21 cellular contexts compared by ENCODE assay signal in the genomic region with DNA sequence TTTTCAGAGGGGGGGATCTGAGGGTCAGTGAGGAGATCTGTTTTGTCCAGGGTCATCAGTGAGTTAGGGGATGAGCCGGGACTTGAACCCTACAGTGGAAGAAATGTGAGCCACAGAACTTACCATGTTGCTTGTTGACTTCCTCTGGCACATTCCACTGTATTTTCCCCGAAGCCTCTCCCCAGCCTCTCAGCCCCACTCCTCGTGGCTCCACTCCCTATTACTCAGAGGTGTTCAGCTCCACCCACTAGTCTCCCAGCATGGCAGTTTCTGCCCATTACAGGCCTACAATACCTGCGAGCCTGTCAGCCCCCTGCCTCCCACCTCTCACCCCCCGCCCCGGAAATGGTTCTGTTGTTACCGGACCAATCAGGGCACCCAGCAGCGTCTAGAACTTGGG.
"Had no signal": no experiment of that assay in that cellular context is flagged by ENCODE, and none has a peak within 500 bp of the region (broad histone marks: within the 10 kb centered on the region; RNA-seq: fewer than 3 reads in every experiment).

No MANE protein-coding gene starts in this region.

- H3K27me3 ChIP-seq: gastrocnemius medialis, upper lobe of right lung had no signal

- H3K4me3 ChIP-seq: gastrocnemius medialis, lung, spleen, thoracic aorta, upper lobe of right lung had no signal

- H3K36me3 Mint-ChIP-seq: activated naive CD8-positive, alpha-beta T cell treated with anti-CD3 and anti-CD28 coated beads, Interleukin-2, amount 10 ng/mL, durations not matched to agents 7 days and 5 days; stimulated activated memory B cell treated with anti-CD40 and anti-IgM and Interleukin-4, amounts not matched to agents 10 μg/mL and 1 μg/mL and 100 μg/mL, for 72 hours; T-cell; WTC11 had no signal

- H3K27ac ChIP-seq: gastrocnemius medialis, spleen, thoracic aorta, upper lobe of right lung had no signal

- H3K4me1 Mint-ChIP-seq: activated CD4-positive, alpha-beta T cell treated with anti-CD3 and anti-CD28 coated beads for 36 hours; activated naive CD8-positive, alpha-beta T cell treated with anti-CD3 and anti-CD28 coated beads, Interleukin-2, amount 10 ng/mL, durations not matched to agents 7 days and 5 days; nephron; stimulated activated memory B cell treated with anti-CD40 and anti-IgM and Interleukin-4, amounts not matched to agents 10 μg/mL and 1 μg/mL and 100 μg/mL, for 72 hours; T-cell; WTC11 had no signal

- H3K9me3 ChIP-seq: gastrocnemius medialis, thoracic aorta, upper lobe of right lung had no signal

- DNase-seq: activated CD4-positive, alpha-beta T cell treated with anti-CD3 and anti-CD28 coated beads for 36 hours; activated CD8-positive, alpha-beta T cell treated with anti-CD3 and anti-CD28 coated beads, Interleukin-2, amount 10 ng/mL, durations not matched to agents 7 days and 5 days; activated naive CD4-positive, alpha-beta T cell treated with Interleukin-2 at 50 U/mL for 16 hours; activated naive CD8-positive, alpha-beta T cell treated with anti-CD3 and anti-CD28 coated beads, Interleukin-2, amount 10 ng/mL, durations not matched to agents 7 days and 5 days; activated T-cell treated with anti-CD3 and anti-CD28 coated beads, Interleukin-2, amount 50 U/mL, for 24 hours; cortex of kidney; gastrocnemius medialis; left colon; midbrain; posterior cingulate gyrus; retina; spleen; stimulated activated CD4-positive, alpha-beta T cell treated with anti-CD3 and anti-CD28 coated beads, Interleukin-4, amount 100 ng/mL, for 4 hours; T-cell; upper lobe of right lung had no signal

- H3K4me1 ChIP-seq: gastrocnemius medialis, spleen, upper lobe of right lung had no signal

- H3K27ac Mint-ChIP-seq: activated CD4-positive, alpha-beta T cell treated with anti-CD3 and anti-CD28 coated beads for 36 hours; activated CD8-positive, alpha-beta T cell treated with anti-CD3 and anti-CD28 coated beads, Interleukin-2, amount 10 ng/mL, durations not matched to agents 7 days and 5 days; activated naive CD8-positive, alpha-beta T cell treated with anti-CD3 and anti-CD28 coated beads, Interleukin-2, amount 10 ng/mL, durations not matched to agents 7 days and 5 days; activated T-cell treated with anti-CD3 and anti-CD28 coated beads, Interleukin-2, amount 50 U/mL, for 24 hours; activated T-helper 2 cell treated with anti-CD3 and anti-CD28 coated beads, Interferon-gamma antibody, Interleukin-2, Interleukin-4, amounts not matched to agents 10 μg/mL and 5 μg/mL and 100 μg/mL, durations not matched to agents 14 hours and 24 hours and 36 hours; nephron; stimulated activated memory B cell treated with anti-CD40 and anti-IgM and Interleukin-4, amounts not matched to agents 10 μg/mL and 1 μg/mL and 100 μg/mL, for 72 hours; T-cell; WTC11 had no signal

- H3K4me3 Mint-ChIP-seq: activated CD4-positive, alpha-beta T cell treated with anti-CD3 and anti-CD28 coated beads for 36 hours; activated CD8-positive, alpha-beta T cell treated with anti-CD3 and anti-CD28 coated beads, Interleukin-2, amount 10 ng/mL, durations not matched to agents 7 days and 5 days; activated naive CD8-positive, alpha-beta T cell treated with anti-CD3 and anti-CD28 coated beads, Interleukin-2, amount 10 ng/mL, durations not matched to agents 7 days and 5 days; activated T-cell treated with anti-CD3 and anti-CD28 coated beads, Interleukin-2, amount 50 U/mL, for 24 hours; nephron; stimulated activated memory B cell treated with anti-CD40 and anti-IgM and Interleukin-4, amounts not matched to agents 10 μg/mL and 1 μg/mL and 100 μg/mL, for 72 hours; T-cell; WTC11 had no signal

- ATAC-seq: activated CD4-positive, alpha-beta T cell treated with anti-CD3 and anti-CD28 coated beads for 36 hours; activated CD8-positive, alpha-beta T cell treated with anti-CD3 and anti-CD28 coated beads, Interleukin-2, amount 10 ng/mL, durations not matched to agents 7 days and 5 days; gastrocnemius medialis; left colon; stimulated activated memory B cell treated with anti-CD40 and anti-IgM and Interleukin-4, amounts not matched to agents 10 μg/mL and 1 μg/mL and 100 μg/mL, for 72 hours; T-cell; upper lobe of right lung; WTC11 had no signal

- H3K36me3 ChIP-seq: gastrocnemius medialis, spleen, thoracic aorta, upper lobe of right lung had no signal

- H3K9me3 Mint-ChIP-seq: activated T-cell treated with anti-CD3 and anti-CD28 coated beads, Interleukin-2, amount 50 U/mL, for 24 hours; activated T-helper 2 cell treated with anti-CD3 and anti-CD28 coated beads, Interferon-gamma antibody, Interleukin-2, Interleukin-4, amounts not matched to agents 10 μg/mL and 5 μg/mL and 100 μg/mL, durations not matched to agents 14 hours and 24 hours and 36 hours had no signal
